In genomic region chr17:3982541-3983017, GRCh38 we compare ENCODE assay signal across 26 cellular contexts. TPM values are rescaled to one million over a fixed set of nuclear protein-coding genes. Genes with fewer than 3 reads are reported as not detected.
A peak's percentile ranks its signal among the peaks of the same experiment; 100 is the strongest.
DNase-seq lines count a peak whose midpoint lies in the region; ATAC-seq and TF ChIP-seq lines count a peak whose summit lies in the region.
"Had no signal": no experiment of that assay in that cellular context is flagged by ENCODE, and none has a peak within 500 bp of the region (broad histone marks: within the 10 kb centered on the region; RNA-seq: fewer than 3 reads in every experiment).

No MANE protein-coding gene starts in this region.

- no peak overlapping the region for H3K18ac ChIP-seq in mesenchymal stem cell (ENCODE audit: low read depth in 1 of 2, low read length in 2 of 2)

- H3K36me3 Mint-ChIP-seq in natural killer cell, result no peaks in the 10 kb centered on the region

- H3K27ac Mint-ChIP-seq in natural killer cell, result no peak overlapping the region
- H3K27ac Mint-ChIP-seq: CD4-positive, alpha-beta T cell had no signal

- H3K79me1 ChIP-seq in mesenchymal stem cell (replicated peaks; ENCODE audit: low read length, poor library complexity, severe bottlenecking), result no peaks in the 10 kb centered on the region

- no peak overlapping the region for H3K23ac ChIP-seq in mesenchymal stem cell (ENCODE audit: low read length in 2 of 2)

- no TSS peak for BruUV-seq in A673 (replicated peaks; lab: Mats Ljungman, UMichigan)

- H3K36me3 ChIP-seq in H7 (replicated peaks; ENCODE audit: control insufficient read depth, insufficient read depth, low read length) (no peaks in the 10 kb centered on the region), mesenchymal stem cell (ENCODE audit: control insufficient read depth in 1 of 2, insufficient read depth in 2 of 2, low read depth in 1 of 2, low read length in 2 of 2) (no peaks in the 10 kb centered on the region), A673 (ENCODE audit: insufficient read depth, low read length, poor library complexity, severe bottlenecking) (no peaks in the 10 kb centered on the region)
- H3K36me3 ChIP-seq: BLaER1 had no signal

- no peak overlapping the region for H3K14ac ChIP-seq in mesenchymal stem cell (ENCODE audit: low read length in 2 of 2)

- DNase-seq in D341Med (ENCODE audit: low spot score) (peak; percentile 10), H7 (peak; percentile 16), ecto neural progenitor cell (ENCODE audit: low spot score) (peak; percentile 45), mesenchymal stem cell (no peak), natural killer cell (no peak), A673 (ENCODE audit: low spot score) (no peak)
- DNase-seq: ACHN; CD4-positive, alpha-beta T cell; COR-L47; DMS 273 treated with DMSO at 0.1 percent for 48 hours; DND-41; HCEC 1CT; KG1; NCI-H1092 treated with DMSO at 0.1 percent for 48 hours; NCI-H1436 treated with DMSO at 0.1 percent for 48 hours; NCI-H1930; NCI-H226; NCI-H510A treated with DMSO at 0.1 percent for 48 hours; NCI-H748 treated with DMSO at 0.1 percent for 48 hours; PC-9; RPMI8226; SHP77 treated with DMSO at 0.1 percent for 48 hours had no signal

- H3K4me1 Mint-ChIP-seq in natural killer cell, result no peaks in the 10 kb centered on the region

- 73% methylated on average over 8 of the region's 8 CpGs for WGBS in mesenchymal stem cell

- no peak overlapping the region for H3K4me3 Mint-ChIP-seq in natural killer cell
- H3K4me3 Mint-ChIP-seq: CD4-positive, alpha-beta T cell had no signal

- H3K4me3 ChIP-seq in H7 (ENCODE audit: insufficient read depth, low read depth, low read length) (no peak overlapping the region), mesenchymal stem cell (ENCODE audit: insufficient read depth in 1 of 2, low read depth in 1 of 2, low read length in 2 of 2) (no peak overlapping the region), A673 (ENCODE audit: low read depth, low read length, poor library complexity, severe bottlenecking) (no peak overlapping the region)
- H3K4me3 ChIP-seq: BLaER1, GM12878, PC-9 had no signal

- H4K8ac ChIP-seq in mesenchymal stem cell (ENCODE audit: low read length), result no peak overlapping the region

- H3K9me3 Mint-ChIP-seq in natural killer cell, result no peaks in the 10 kb centered on the region
- H3K9me3 Mint-ChIP-seq: CD4-positive, alpha-beta T cell had no signal

- H3K27ac ChIP-seq in mesenchymal stem cell (ENCODE audit: low read length, poor library complexity, severe bottlenecking), result no peak overlapping the region
- H3K27ac ChIP-seq in A673 (ENCODE audit: low read depth, low read length, poor library complexity, severe bottlenecking), result no peak overlapping the region
- H3K27ac ChIP-seq: BLaER1, HL-60, PC-9 had no signal

- H3K4me2 ChIP-seq in mesenchymal stem cell (ENCODE audit: low read length, poor library complexity, severe bottlenecking), result no peak overlapping the region
- H3K4me2 ChIP-seq: BLaER1, PC-9 had no signal

- no peak overlapping the region for H2AFZ ChIP-seq in mesenchymal stem cell (ENCODE audit: low read depth, low read length)
- H2AFZ ChIP-seq: PC-9 had no signal

- H2BK15ac ChIP-seq in mesenchymal stem cell (ENCODE audit: low read depth, poor library complexity, severe bottlenecking), result no peak overlapping the region

- no peaks in the 10 kb centered on the region for H3K27me3 Mint-ChIP-seq in natural killer cell (ENCODE audit: low read depth in 2 of 2)
- H3K27me3 Mint-ChIP-seq: CD4-positive, alpha-beta T cell had no signal

- no peak overlapping the region for H2AK5ac ChIP-seq in mesenchymal stem cell (ENCODE audit: low read length, severe bottlenecking)

- ATAC-seq in natural killer cell, result no peak
- ATAC-seq in GM19328 (IDR thresholded peaks at IDR 0.05; ENCODE audit: unreplicated experiment), result no peak
- ATAC-seq: GM12878 had no signal

- no peak for TF ChIP-seq CTCF in natural killer cell (IDR thresholded peaks at IDR 0.05)
- TF ChIP-seq CTCF in A673 (conservative IDR thresholded peaks at IDR 0.05; ENCODE audit: low read depth, low read length), result no peak

- no peak overlapping the region for H2BK12ac ChIP-seq in mesenchymal stem cell (ENCODE audit: low read length in 2 of 2)

- H3K4me1 ChIP-seq in mesenchymal stem cell (ENCODE audit: control insufficient read depth, insufficient read depth, low read depth, low read length) (peaks cover 6% of the 10 kb centered on the region), A673 (ENCODE audit: insufficient read depth, low read length, poor library complexity, severe bottlenecking) (no peaks in the 10 kb centered on the region)

- no peak overlapping the region for H2BK5ac ChIP-seq in mesenchymal stem cell (ENCODE audit: low read depth, low read length, poor library complexity, severe bottlenecking)

- H3K27me3 ChIP-seq in H7 (ENCODE audit: control insufficient read depth, insufficient read depth, low read length), result no peaks in the 10 kb centered on the region
- H3K27me3 ChIP-seq in mesenchymal stem cell (ENCODE audit: control insufficient read depth in 1 of 2, insufficient read depth in 1 of 2, low read length in 2 of 2), result peaks cover 11 to 36% of the 10 kb centered on the region in 2 experiments
- H3K27me3 ChIP-seq in A673 (replicated peaks; ENCODE audit: insufficient read depth, low read depth, low read length, poor library complexity), result no peaks in the 10 kb centered on the region
- H3K27me3 ChIP-seq: BLaER1 had no signal

- H3K9ac ChIP-seq in mesenchymal stem cell (ENCODE audit: low read length), result no peak overlapping the region
- H3K9ac ChIP-seq: BLaER1 had no signal

- POLR2A ChIA-PET in A673 (lab: Charles Lee; ENCODE audit: low non-redundant PET), result no interaction called here

- peaks cover 8% of the 10 kb centered on the region for H3K9me3 ChIP-seq in mesenchymal stem cell (ENCODE audit: control insufficient read depth, low read length)
- H3K9me3 ChIP-seq in A673 (ENCODE audit: low read depth, low read length, poor library complexity, severe bottlenecking), result no peaks in the 10 kb centered on the region

- H4K91ac ChIP-seq in mesenchymal stem cell (ENCODE audit: low read length), result peak overlapping the region; percentile 2

- H2BK120ac ChIP-seq in mesenchymal stem cell (ENCODE audit: low read depth, low read length), result no peak overlapping the region

- CTCF ChIA-PET in A673 (lab: Charles Lee), result no interaction called here

- intact Hi-C loops in natural killer cell (cut with micrococcal nuclease) (no loop called here), A673 (cut with micrococcal nuclease; ENCODE audit: unreplicated experiment) (no loop called here)

- no peak overlapping the region for H3K4ac ChIP-seq in mesenchymal stem cell (ENCODE audit: low read depth in 1 of 2, low read length in 2 of 2)

RNA-seq across cellular contexts. Expression of gene ATP2A3, which starts 18.3 kb away (rescaled TPM):
- total RNA-seq in H7 (2014; rRNA removed; shearing (Covaris generic)), result 5.7 and 5.8 TPM in 2 replicates
- 1.7 TPM for polyA plus RNA-seq in mesenchymal stem cell (2013, experiment 1 of 2)
- polyA plus RNA-seq in mesenchymal stem cell (2013, experiment 2 of 2), result 1.5 TPM
- 100 to 1,000 TPM; 326 to 397 (median 377) TPM for total RNA-seq in natural killer cell
- 0.17 and 0.79 TPM in 2 replicates for total RNA-seq in A673 (2021)

Comparison
In these comparisons a context has a peak if more than half of its experiments do, and no peak if none do; other contexts are left out.
1. DNase-seq: peak in D341Med (single experiment), H7 (single experiment) and ecto neural progenitor cell (single experiment); none in mesenchymal stem cell (single experiment), natural killer cell (single experiment) and A673 (single experiment).
2. RNA of gene ATP2A3, which starts 18.3 kb away (total RNA-seq): 326 to 397 TPM in natural killer cell; 5.7 to 5.8 TPM in H7 and 0.17 to 0.79 TPM in A673; every median in the first group is over 10 times any median in the second.